Comparison of ENCODE assay signal across 17 cellular contexts in the genomic region with DNA sequence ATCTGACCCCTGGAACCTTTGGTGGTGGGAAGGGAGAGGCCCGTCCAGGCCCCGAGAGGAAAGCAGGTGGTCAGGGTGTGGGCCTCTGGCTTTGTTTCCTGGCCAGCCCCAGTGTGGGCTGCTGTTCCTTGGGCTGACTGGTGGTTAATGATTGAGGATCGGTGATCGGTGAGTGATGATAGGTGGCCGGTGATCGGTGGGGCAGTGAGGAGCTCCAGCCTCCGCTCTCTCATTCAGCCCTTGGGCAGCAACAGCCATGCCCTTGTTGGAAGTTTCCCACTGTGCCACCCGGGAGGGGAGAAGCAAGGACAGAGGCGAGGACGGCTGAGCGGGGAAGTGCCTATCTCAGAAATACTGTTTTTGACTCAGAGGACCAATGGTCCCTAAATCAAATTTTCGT. TPM values are rescaled to one million over a fixed set of nuclear protein-coding genes. Genes with fewer than 3 reads are reported as not detected.
DNase-seq lines count a peak whose midpoint lies in the region; ATAC-seq and TF ChIP-seq lines count a peak whose summit lies in the region.
"Had no signal": no experiment of that assay in that cellular context is flagged by ENCODE, and none has a peak within 500 bp of the region (broad histone marks: within the 10 kb centered on the region; RNA-seq: fewer than 3 reads in every experiment).

No MANE protein-coding gene starts in this region.

- ATAC-seq in stimulated activated effector memory CD8-positive, alpha-beta T cell treated with anti-CD3 and anti-CD28 coated beads, Interleukin-12 subunit alpha, Interleukin-12 subunit beta, amount 100 ng/mL, for 72 hours: no peak

- no peaks in the 10 kb centered on the region for H3K9me3 Mint-ChIP-seq in stimulated activated effector memory CD8-positive, alpha-beta T cell treated with anti-CD3 and anti-CD28 coated beads, Interleukin-12 subunit alpha, Interleukin-12 subunit beta, amount 100 ng/mL, for 72 hours
- H3K9me3 Mint-ChIP-seq: activated naive CD4-positive, alpha-beta T cell treated with anti-CD3 and anti-CD28 coated beads, Interleukin-2, amount 50 U/mL, for 24 hours; memory B cell had no signal

- H3K9me2 ChIP-seq in hepatocyte (replicated peaks; ENCODE audit: insufficient read depth): no peaks in the 10 kb centered on the region

- H3K4me3 ChIP-seq in adipocyte (ENCODE audit: low read length) (peak overlapping the region; percentile 21), hepatocyte (no peak overlapping the region)
- H3K4me3 ChIP-seq: vagina had no signal

- H3K9me3 ChIP-seq in adipocyte (ENCODE audit: control insufficient read depth, low read length) (no peaks in the 10 kb centered on the region), hepatocyte (ENCODE audit: low read depth) (no peaks in the 10 kb centered on the region)
- H3K9me3 ChIP-seq: Caco-2, vagina had no signal

- peak overlapping the region; percentile 79 for H3K27ac Mint-ChIP-seq in stimulated activated effector memory CD8-positive, alpha-beta T cell treated with anti-CD3 and anti-CD28 coated beads, Interleukin-12 subunit alpha, Interleukin-12 subunit beta, amount 100 ng/mL, for 72 hours
- H3K27ac Mint-ChIP-seq: activated naive CD4-positive, alpha-beta T cell treated with anti-CD3 and anti-CD28 coated beads, Interleukin-2, amount 50 U/mL, for 24 hours; memory B cell had no signal

- DNase-seq in NCI-H345 treated with DMSO at 0.1 percent for 48 hours (lab: John Stamatoyannopoulos, UW; ENCODE audit: unreplicated experiment) (peak; percentile 91), NCI-H345 (lab: John Stamatoyannopoulos, UW) (no peak), adipocyte (ENCODE audit: low read depth) (no peak), hepatocyte (ENCODE audit: low spot score) (no peak), HUDEP-2 (lab: John Stamatoyannopoulos, UW; ENCODE audit: unreplicated experiment in 76 of 76) (no peak), iPS-NIHi7 (ENCODE audit: extremely low spot score) (no peak), UCSD-AML1 (lab: John Stamatoyannopoulos, UW; ENCODE audit: unreplicated experiment) (no peak)
- no peak for DNase-seq in stimulated activated effector memory CD8-positive, alpha-beta T cell treated with anti-CD3 and anti-CD28 coated beads, Interleukin-12 subunit alpha, Interleukin-12 subunit beta, amount 100 ng/mL, for 72 hours (ENCODE audit: low spot score in 2 of 2)
- DNase-seq: activated CD4-positive, alpha-beta T cell treated with anti-CD3 and anti-CD28 coated beads, Interleukin-2, amount 50 U/mL, for 1 hour; activated T-cell treated with anti-CD3 and anti-CD28 coated beads, Interleukin-2, amount 50 U/mL, for 1 hour; Caco-2; GDM1; NCI-H2081 treated with DMSO at 0.1 percent for 48 hours; stimulated activated CD4-positive, alpha-beta T cell treated with anti-CD3 and anti-CD28 coated beads, Interleukin-4, amount 100 ng/mL, for 4 hours had no signal

- no peak for TF ChIP-seq CTCF in hepatocyte (IDR thresholded peaks at IDR 0.05; ENCODE audit: poor library complexity)

- 72% methylated on average over 12 of the region's 12 CpGs for WGBS in hepatocyte (ENCODE audit: low lambda C conversion rate, missing lambda C conversion rate)

- H3K4me2 ChIP-seq in hepatocyte: peak overlapping the region; percentile 85

- peaks cover 24% of the 10 kb centered on the region for H3K4me1 Mint-ChIP-seq in stimulated activated effector memory CD8-positive, alpha-beta T cell treated with anti-CD3 and anti-CD28 coated beads, Interleukin-12 subunit alpha, Interleukin-12 subunit beta, amount 100 ng/mL, for 72 hours

- H3K27me3 ChIP-seq in adipocyte (replicated peaks; ENCODE audit: control insufficient read depth, insufficient read depth, low read length): no peaks in the 10 kb centered on the region
- no peaks in the 10 kb centered on the region for H3K27me3 ChIP-seq in hepatocyte
- H3K27me3 ChIP-seq: vagina had no signal

- peak overlapping the region; percentile 57 for H3K9ac ChIP-seq in adipocyte (ENCODE audit: low read length)

- H3K4me3 Mint-ChIP-seq in stimulated activated effector memory CD8-positive, alpha-beta T cell treated with anti-CD3 and anti-CD28 coated beads, Interleukin-12 subunit alpha, Interleukin-12 subunit beta, amount 100 ng/mL, for 72 hours: no peak overlapping the region
- H3K4me3 Mint-ChIP-seq: activated naive CD4-positive, alpha-beta T cell treated with anti-CD3 and anti-CD28 coated beads, Interleukin-2, amount 50 U/mL, for 24 hours; memory B cell had no signal

- H2AFZ ChIP-seq in hepatocyte: no peak overlapping the region

- H3K4me1 ChIP-seq in adipocyte (ENCODE audit: control insufficient read depth, insufficient read depth, low read length) (peaks cover 55% of the 10 kb centered on the region), hepatocyte (ENCODE audit: insufficient read depth) (peaks cover 58% of the 10 kb centered on the region)

- H3K36me3 Mint-ChIP-seq in stimulated activated effector memory CD8-positive, alpha-beta T cell treated with anti-CD3 and anti-CD28 coated beads, Interleukin-12 subunit alpha, Interleukin-12 subunit beta, amount 100 ng/mL, for 72 hours: peaks cover 19% of the 10 kb centered on the region

- H3K79me2 ChIP-seq in hepatocyte: peaks cover 96% of the 10 kb centered on the region

- peaks cover 28% of the 10 kb centered on the region for H4K20me1 ChIP-seq in hepatocyte (ENCODE audit: insufficient read depth, poor library complexity, severe bottlenecking)

- peak overlapping the region; percentile 89 for H3K27ac ChIP-seq in hepatocyte
- H3K27ac ChIP-seq: vagina had no signal

- H3K36me3 ChIP-seq in adipocyte (ENCODE audit: control insufficient read depth, insufficient read depth, low read length, severe bottlenecking): peaks cover 16% of the 10 kb centered on the region
- H3K36me3 ChIP-seq in hepatocyte (replicated peaks; ENCODE audit: insufficient read depth, low read depth): no peaks in the 10 kb centered on the region

RNA-seq across cellular contexts. Expression of a gene that starts 7.4 kb away (rescaled TPM):
- 47.1 and 49.5 TPM in 2 replicates for total RNA-seq in hepatocyte
- 58.9 and 61.4 TPM in 2 replicates for polyA plus RNA-seq in hepatocyte
